ENCODE assay signal across 8 cellular contexts in genomic region chr17:46832945-46833839, GRCh38. TPM values are rescaled to one million over a fixed set of nuclear protein-coding genes. Genes with fewer than 3 reads are reported as not detected.
DNase-seq lines count a peak whose midpoint lies in the region; ATAC-seq lines count a peak whose summit lies in the region.
"Had no signal": no experiment of that assay in that cellular context is flagged by ENCODE, and none has a peak within 500 bp of the region (broad histone marks: within the 10 kb centered on the region; RNA-seq: fewer than 3 reads in every experiment).

No MANE protein-coding gene starts in this region.

- peak; percentile 73 for ATAC-seq in left ventricle myocardium superior
- ATAC-seq in stimulated activated memory B cell treated with anti-CD40 and anti-IgM and Interleukin-4, amounts not matched to agents 10 μg/mL and 1 μg/mL and 100 μg/mL, for 72 hours, result no peak
- ATAC-seq in stimulated activated naive CD8-positive, alpha-beta T cell treated with anti-CD3 and anti-CD28 coated beads, Interleukin-15, amount 100 ng/mL, for 72 hours, result no peak

- H3K36me3 Mint-ChIP-seq in activated T-helper 2 cell treated with anti-CD3 and anti-CD28 coated beads, Interferon-gamma antibody, Interleukin-2, Interleukin-4, amounts not matched to agents 10 μg/mL and 5 μg/mL and 100 μg/mL, durations not matched to agents 14 hours and 24 hours and 36 hours (ENCODE audit: low read depth), result no peaks in the 10 kb centered on the region
- H3K36me3 Mint-ChIP-seq in stimulated activated memory B cell treated with anti-CD40 and anti-IgM and Interleukin-4, amounts not matched to agents 10 μg/mL and 1 μg/mL and 100 μg/mL, for 72 hours, result no peaks in the 10 kb centered on the region

- intact Hi-C loops in left ventricle myocardium superior (cut with micrococcal nuclease), result no loop called here
- intact Hi-C loops in activated T-helper 2 cell treated with anti-CD3 and anti-CD28 coated beads, Interferon-gamma antibody, Interleukin-2, Interleukin-4, amounts not matched to agents 10 μg/mL and 5 μg/mL and 100 μg/mL, durations not matched to agents 14 hours and 24 hours and 36 hours (cut with micrococcal nuclease), result no loop called here

- no peak overlapping the region for H3K4me3 Mint-ChIP-seq in activated T-helper 2 cell treated with anti-CD3 and anti-CD28 coated beads, Interferon-gamma antibody, Interleukin-2, Interleukin-4, amounts not matched to agents 10 μg/mL and 5 μg/mL and 100 μg/mL, durations not matched to agents 14 hours and 24 hours and 36 hours (ENCODE audit: low read depth)
- H3K4me3 Mint-ChIP-seq in stimulated activated memory B cell treated with anti-CD40 and anti-IgM and Interleukin-4, amounts not matched to agents 10 μg/mL and 1 μg/mL and 100 μg/mL, for 72 hours, result no peak overlapping the region
- H3K4me3 Mint-ChIP-seq in stimulated activated naive CD8-positive, alpha-beta T cell treated with anti-CD3 and anti-CD28 coated beads, Interleukin-15, amount 100 ng/mL, for 72 hours, result no peak overlapping the region

- H3K27ac Mint-ChIP-seq in activated T-helper 2 cell treated with anti-CD3 and anti-CD28 coated beads, Interferon-gamma antibody, Interleukin-2, Interleukin-4, amounts not matched to agents 10 μg/mL and 5 μg/mL and 100 μg/mL, durations not matched to agents 14 hours and 24 hours and 36 hours, result no peak overlapping the region
- H3K27ac Mint-ChIP-seq in stimulated activated memory B cell treated with anti-CD40 and anti-IgM and Interleukin-4, amounts not matched to agents 10 μg/mL and 1 μg/mL and 100 μg/mL, for 72 hours, result no peak overlapping the region
- H3K27ac Mint-ChIP-seq in stimulated activated naive CD8-positive, alpha-beta T cell treated with anti-CD3 and anti-CD28 coated beads, Interleukin-15, amount 100 ng/mL, for 72 hours, result peak overlapping the region in 1 of 2 donors; percentile 77

- H3K4me3 ChIP-seq in skeletal muscle cell (ENCODE audit: low read depth, low read length), result no peak overlapping the region

- peaks cover 5% of the 10 kb centered on the region for H3K27me3 Mint-ChIP-seq in activated T-helper 2 cell treated with anti-CD3 and anti-CD28 coated beads, Interferon-gamma antibody, Interleukin-2, Interleukin-4, amounts not matched to agents 10 μg/mL and 5 μg/mL and 100 μg/mL, durations not matched to agents 14 hours and 24 hours and 36 hours (ENCODE audit: low read depth)
- H3K27me3 Mint-ChIP-seq in stimulated activated memory B cell treated with anti-CD40 and anti-IgM and Interleukin-4, amounts not matched to agents 10 μg/mL and 1 μg/mL and 100 μg/mL, for 72 hours, result peaks cover 18% of the 10 kb centered on the region
- peaks cover 40% of the 10 kb centered on the region for H3K27me3 Mint-ChIP-seq in stimulated activated naive CD8-positive, alpha-beta T cell treated with anti-CD3 and anti-CD28 coated beads, Interleukin-15, amount 100 ng/mL, for 72 hours

- H3K4me1 Mint-ChIP-seq in activated T-helper 2 cell treated with anti-CD3 and anti-CD28 coated beads, Interferon-gamma antibody, Interleukin-2, Interleukin-4, amounts not matched to agents 10 μg/mL and 5 μg/mL and 100 μg/mL, durations not matched to agents 14 hours and 24 hours and 36 hours (ENCODE audit: low read depth), result peaks cover 6% of the 10 kb centered on the region
- peaks cover 8% of the 10 kb centered on the region for H3K4me1 Mint-ChIP-seq in stimulated activated memory B cell treated with anti-CD40 and anti-IgM and Interleukin-4, amounts not matched to agents 10 μg/mL and 1 μg/mL and 100 μg/mL, for 72 hours
- H3K4me1 Mint-ChIP-seq in stimulated activated naive CD8-positive, alpha-beta T cell treated with anti-CD3 and anti-CD28 coated beads, Interleukin-15, amount 100 ng/mL, for 72 hours, result peaks cover 8% of the 10 kb centered on the region

- DNase-seq in HT1080 (ENCODE audit: low read depth) (peak; percentile 74), amniotic epithelial cell (ENCODE audit: low read depth) (peak; percentile 85), left ventricle myocardium superior (peak; percentile 43), skeletal muscle cell (ENCODE audit: low read depth) (peak; percentile 49)
- DNase-seq in activated T-helper 2 cell treated with anti-CD3 and anti-CD28 coated beads, Interferon-gamma antibody, Interleukin-2, Interleukin-4, amounts not matched to agents 10 μg/mL and 5 μg/mL and 100 μg/mL, durations not matched to agents 14 hours and 24 hours and 36 hours (ENCODE audit: low spot score), result no peak
- no peak for DNase-seq in stimulated activated naive CD8-positive, alpha-beta T cell treated with anti-CD3 and anti-CD28 coated beads, Interleukin-15, amount 100 ng/mL, for 72 hours
- DNase-seq: NCI-H1436 treated with DMSO at 0.1 percent for 48 hours had no signal

- H3K9me3 Mint-ChIP-seq in activated T-helper 2 cell treated with anti-CD3 and anti-CD28 coated beads, Interferon-gamma antibody, Interleukin-2, Interleukin-4, amounts not matched to agents 10 μg/mL and 5 μg/mL and 100 μg/mL, durations not matched to agents 14 hours and 24 hours and 36 hours, result no peaks in the 10 kb centered on the region
- no peaks in the 10 kb centered on the region for H3K9me3 Mint-ChIP-seq in stimulated activated memory B cell treated with anti-CD40 and anti-IgM and Interleukin-4, amounts not matched to agents 10 μg/mL and 1 μg/mL and 100 μg/mL, for 72 hours
- no peaks in the 10 kb centered on the region for H3K9me3 Mint-ChIP-seq in stimulated activated naive CD8-positive, alpha-beta T cell treated with anti-CD3 and anti-CD28 coated beads, Interleukin-15, amount 100 ng/mL, for 72 hours

RNA-seq across cellular contexts. Expression of gene WNT3, which starts 14.7 kb away (rescaled TPM):
- 3.2 and 4.1 TPM in 2 replicates for total RNA-seq in HT1080 (2014; rRNA removed; shearing (Covaris generic))
- polyA plus RNA-seq in HT1080 (2015; cell fraction: cytosol; rRNA removed), result 2.8 and 3.4 TPM in 2 replicates
- polyA plus RNA-seq in HT1080 (2015; cell fraction: nucleus; rRNA removed), result 7.4 and 7.8 TPM in 2 replicates
- total RNA-seq in left ventricle myocardium superior, result 0.92 TPM
- 0.07 TPM in 1 of 2 replicates, not detected in the other for total RNA-seq in activated T-helper 2 cell treated with anti-CD3 and anti-CD28 coated beads, Interferon-gamma antibody, Interleukin-2, Interleukin-4, amounts not matched to agents 10 μg/mL and 5 μg/mL and 100 μg/mL, durations not matched to agents 14 hours and 24 hours and 36 hours

RNA-seq across cellular contexts. Expression of gene WNT9B, which starts 18.2 kb away (rescaled TPM):
- not detected in 2 replicates for total RNA-seq in HT1080 (2014; rRNA removed; shearing (Covaris generic))
- not detected in 2 replicates for polyA plus RNA-seq in HT1080 (2015; cell fraction: cytosol; rRNA removed)
- not detected in 2 replicates for polyA plus RNA-seq in HT1080 (2015; cell fraction: nucleus; rRNA removed)
- total RNA-seq in left ventricle myocardium superior, result 0.42 TPM
- total RNA-seq in activated T-helper 2 cell treated with anti-CD3 and anti-CD28 coated beads, Interferon-gamma antibody, Interleukin-2, Interleukin-4, amounts not matched to agents 10 μg/mL and 5 μg/mL and 100 μg/mL, durations not matched to agents 14 hours and 24 hours and 36 hours, result not detected in 2 replicates

Comparison
In these comparisons a context has a peak if more than half of its experiments do, and no peak if none do; other contexts are left out.
1. DNase-seq: peak in HT1080 (single experiment), amniotic epithelial cell (single experiment), left ventricle myocardium superior (single experiment) and skeletal muscle cell (single experiment); none in activated T-helper 2 cell treated with anti-CD3 and anti-CD28 coated beads, Interferon-gamma antibody, Interleukin-2, Interleukin-4, amounts not matched to agents 10 μg/mL and 5 μg/mL and 100 μg/mL, durations not matched to agents 14 hours and 24 hours and 36 hours (single experiment) and stimulated activated naive CD8-positive, alpha-beta T cell treated with anti-CD3 and anti-CD28 coated beads, Interleukin-15, amount 100 ng/mL, for 72 hours (0 of 2).